In the genomic region with DNA sequence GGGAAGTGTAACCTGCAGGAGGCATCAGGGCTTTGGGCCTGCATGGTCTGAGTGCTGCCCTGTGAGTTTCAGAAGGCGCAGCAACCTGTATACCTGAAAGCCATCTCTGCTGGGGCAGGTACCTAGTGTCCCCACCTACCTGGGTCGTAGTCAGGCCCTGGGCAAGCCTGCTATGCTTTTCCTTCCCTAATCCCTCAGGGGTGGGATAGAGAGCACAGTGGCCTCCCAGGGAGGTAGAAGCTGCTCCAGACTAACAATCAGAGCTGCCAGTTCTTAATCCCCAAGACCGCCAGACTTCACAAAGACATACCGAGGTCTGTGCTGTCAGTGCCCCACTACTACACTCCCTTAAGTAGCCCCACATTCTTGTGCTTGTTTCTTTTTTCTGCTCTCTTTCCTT, we compare ENCODE assay signal across 3 cellular contexts.
TF ChIP-seq lines count a peak whose summit lies in the region.

No MANE protein-coding gene starts in this region.

TF ChIP-seq in HEK293, 187 proteins besides CTCF, POLR2A, EP300 and RAD21:
- TF ChIP-seq, protein P1, sequence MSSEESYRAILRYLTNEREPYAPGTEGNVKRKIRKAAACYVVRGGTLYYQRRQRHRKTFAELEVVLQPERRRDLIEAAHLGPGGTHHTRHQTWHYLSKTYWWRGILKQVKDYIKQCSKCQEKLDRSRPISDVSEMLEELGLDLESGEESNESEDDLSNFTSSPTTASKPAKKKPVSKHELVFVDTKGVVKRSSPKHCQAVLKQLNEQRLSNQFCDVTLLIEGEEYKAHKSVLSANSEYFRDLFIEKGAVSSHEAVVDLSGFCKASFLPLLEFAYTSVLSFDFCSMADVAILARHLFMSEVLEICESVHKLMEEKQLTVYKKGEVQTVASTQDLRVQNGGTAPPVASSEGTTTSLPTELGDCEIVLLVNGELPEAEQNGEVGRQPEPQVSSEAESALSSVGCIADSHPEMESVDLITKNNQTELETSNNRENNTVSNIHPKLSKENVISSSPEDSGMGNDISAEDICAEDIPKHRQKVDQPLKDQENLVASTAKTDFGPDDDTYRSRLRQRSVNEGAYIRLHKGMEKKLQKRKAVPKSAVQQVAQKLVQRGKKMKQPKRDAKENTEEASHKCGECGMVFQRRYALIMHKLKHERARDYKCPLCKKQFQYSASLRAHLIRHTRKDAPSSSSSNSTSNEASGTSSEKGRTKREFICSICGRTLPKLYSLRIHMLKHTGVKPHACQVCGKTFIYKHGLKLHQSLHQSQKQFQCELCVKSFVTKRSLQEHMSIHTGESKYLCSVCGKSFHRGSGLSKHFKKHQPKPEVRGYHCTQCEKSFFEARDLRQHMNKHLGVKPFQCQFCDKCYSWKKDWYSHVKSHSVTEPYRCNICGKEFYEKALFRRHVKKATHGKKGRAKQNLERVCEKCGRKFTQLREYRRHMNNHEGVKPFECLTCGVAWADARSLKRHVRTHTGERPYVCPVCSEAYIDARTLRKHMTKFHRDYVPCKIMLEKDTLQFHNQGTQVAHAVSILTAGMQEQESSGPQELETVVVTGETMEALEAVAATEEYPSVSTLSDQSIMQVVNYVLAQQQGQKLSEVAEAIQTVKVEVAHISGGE (tag by site-specific recombination; conservative IDR thresholded peaks at IDR 0.05; ENCODE audit: low read depth) = no peak
- TF ChIP-seq GLIS1 (tag by site-specific recombination; IDR thresholded peaks at IDR 0.05) (peak; percentile 28; the same call in 1 of the 2 replicates), ZNF37A (tag by site-specific recombination; IDR thresholded peaks at IDR 0.05) (no peak)
- TF ChIP-seq, protein P2, sequence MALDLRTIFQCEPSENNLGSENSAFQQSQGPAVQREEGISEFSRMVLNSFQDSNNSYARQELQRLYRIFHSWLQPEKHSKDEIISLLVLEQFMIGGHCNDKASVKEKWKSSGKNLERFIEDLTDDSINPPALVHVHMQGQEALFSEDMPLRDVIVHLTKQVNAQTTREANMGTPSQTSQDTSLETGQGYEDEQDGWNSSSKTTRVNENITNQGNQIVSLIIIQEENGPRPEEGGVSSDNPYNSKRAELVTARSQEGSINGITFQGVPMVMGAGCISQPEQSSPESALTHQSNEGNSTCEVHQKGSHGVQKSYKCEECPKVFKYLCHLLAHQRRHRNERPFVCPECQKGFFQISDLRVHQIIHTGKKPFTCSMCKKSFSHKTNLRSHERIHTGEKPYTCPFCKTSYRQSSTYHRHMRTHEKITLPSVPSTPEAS (tag by site-specific recombination; IDR thresholded peaks at IDR 0.05) = no peak

TF ChIP-seq in H1, 55 proteins besides CTCF, POLR2A, EP300 and RAD21:
- no peak for TF ChIP-seq PHF8 (conservative IDR thresholded peaks at IDR 0.05; ENCODE audit: low read depth, low read length)
- TF ChIP-seq CTBP2 (IDR thresholded peaks at IDR 0.05; ENCODE audit: borderline replicate concordance, insufficient read depth, insufficient read length, low read length) = no peak
- no peak for TF ChIP-seq SP4 (IDR thresholded peaks at IDR 0.05; ENCODE audit: low read length)
- peak in 1 of 2 experiments; percentile 67; a peak in 1 of 4 replicates for TF ChIP-seq HDAC2 (IDR thresholded peaks at IDR 0.05; ENCODE audit: borderline replicate concordance in 1 of 2, low read depth in 2 of 2, low read length in 2 of 2)
- 0 out of 2 replicates have a peak, but pooled peaks have one; percentile 7 for TF ChIP-seq SP1 (IDR thresholded peaks at IDR 0.05; ENCODE audit: low read depth, low read length)
- 0 out of 2 replicates have a peak, but pooled peaks have one; percentile 10 for TF ChIP-seq TEAD4 (IDR thresholded peaks at IDR 0.05; ENCODE audit: low read depth, low read length)
- TF ChIP-seq, protein P3, sequence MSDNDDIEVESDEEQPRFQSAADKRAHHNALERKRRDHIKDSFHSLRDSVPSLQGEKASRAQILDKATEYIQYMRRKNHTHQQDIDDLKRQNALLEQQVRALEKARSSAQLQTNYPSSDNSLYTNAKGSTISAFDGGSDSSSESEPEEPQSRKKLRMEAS (IDR thresholded peaks at IDR 0.05) = no peak; the same call in 1 of the 2 replicates
- TF ChIP-seq ZNF274 (IDR thresholded peaks at IDR 0.05; ENCODE audit: borderline replicate concordance, extremely low read depth, low read length) = no peak
- TF ChIP-seq POLR2AphosphoS5 (IDR thresholded peaks at IDR 0.05; ENCODE audit: low read depth, low read length) = peak; percentile 70

TF ChIP-seq in HepG2, 621 proteins besides CTCF, POLR2A, EP300 and RAD21:
- TF ChIP-seq MBD4 (IDR thresholded peaks at IDR 0.05; ENCODE audit: borderline replicate concordance, low read length) = no peak
- TF ChIP-seq RFX3 (CRISPR knock-in tag; IDR thresholded peaks at IDR 0.05) = no peak
- no peak for TF ChIP-seq ZNF354B (CRISPR knock-in tag; IDR thresholded peaks at IDR 0.05)
- no peak for TF ChIP-seq ZFP1 (CRISPR knock-in tag; IDR thresholded peaks at IDR 0.05)
TF ChIP-seq in HepG2: peak in this region for 0.
